In the genomic region with DNA sequence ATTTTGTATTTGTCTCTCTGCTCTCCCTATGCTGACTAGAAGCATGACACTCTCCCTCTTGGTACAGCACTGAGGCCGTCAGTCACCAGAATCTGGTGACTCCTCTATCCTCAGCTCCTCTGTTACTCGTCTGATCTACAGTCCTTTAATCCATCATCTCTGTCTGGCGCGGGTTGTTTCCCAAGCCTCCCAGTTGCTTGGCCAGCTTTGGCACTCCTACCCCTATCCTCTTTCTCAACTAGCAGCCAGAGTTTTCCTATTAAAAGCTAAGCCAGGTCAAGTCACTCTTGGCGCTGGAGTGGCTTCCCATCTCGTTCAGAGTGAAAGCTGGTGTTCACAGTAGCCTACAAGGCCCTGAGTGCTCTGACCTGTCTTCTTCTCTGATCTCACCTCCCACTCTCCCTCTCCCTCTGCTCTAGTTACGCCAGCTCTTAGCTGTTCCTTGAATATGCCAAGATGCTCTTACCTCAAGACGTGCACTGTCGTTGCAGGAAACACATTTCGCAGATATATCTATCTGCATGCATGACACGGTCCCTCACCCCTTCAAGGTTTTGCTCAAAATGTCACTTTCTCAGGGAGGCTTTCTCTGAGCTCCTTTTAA, we compare ENCODE assay signal across 27 cellular contexts. TPM values are rescaled to one million over a fixed set of nuclear protein-coding genes. Genes with fewer than 3 reads are reported as not detected.
DNase-seq lines count a peak whose midpoint lies in the region; ATAC-seq, FAIRE-seq and TF ChIP-seq lines count a peak whose summit lies in the region.
"Had no signal": no experiment of that assay in that cellular context is flagged by ENCODE, and none has a peak within 500 bp of the region (broad histone marks: within the 10 kb centered on the region; RNA-seq: fewer than 3 reads in every experiment).

No MANE protein-coding gene starts in this region.

- H3K27ac ChIP-seq in CD4-positive, alpha-beta T cell (ENCODE audit: low read depth, low read length): no peak overlapping the region
- H3K27ac ChIP-seq in CD8-positive, alpha-beta memory T cell (ENCODE audit: low read depth, low read length): no peak overlapping the region
- H3K27ac ChIP-seq in K562 (ENCODE audit: extremely low read depth, low read depth, low read length) (no peak overlapping the region), sigmoid colon (peak overlapping the region in 3 of 4 donors; percentile 73 to 83 (median 80)), adrenal gland (no peak overlapping the region)

- DNase-seq in CD4-positive, alpha-beta T cell: no peak
- DNase-seq in CD8-positive, alpha-beta memory T cell: no peak
- DNase-seq in K562 (ENCODE audit: extremely low read depth in 1 of 4, low spot score in 3 of 4) (no peak), sigmoid colon (peak; percentile 75), GM13976 (ENCODE audit: low spot score) (no peak), adrenal gland (no peak), NAMALWA (ENCODE audit: low spot score) (no peak)
- DNase-seq: activated B cell treated with CpG ODN at 0.5 μM for 24 hours; activated CD4-positive, alpha-beta memory T cell treated with anti-CD3 and anti-CD28 coated beads, Interleukin-2, amount 10 ng/mL, durations not matched to agents 7 days and 5 days; activated T-cell treated with anti-CD3 and anti-CD28 coated beads for 4 hours; dorsolateral prefrontal cortex; GDM1; GOT3; KBM-7; left cardiac atrium; MG63; NCI-H1417 treated with DMSO at 0.1 percent for 48 hours; NCI-H446; nucleus accumbens; OCI-M1; stimulated activated CD4-positive, alpha-beta T cell treated with anti-CD3 and anti-CD28 coated beads, Interleukin-2, amount 100 ng/mL, for 48 hours; T1000 had no signal

- H3K4me3 ChIP-seq in CD8-positive, alpha-beta memory T cell (ENCODE audit: low read length): no peak overlapping the region
- no peak overlapping the region for H3K4me3 ChIP-seq in K562
- no peak overlapping the region for H3K4me3 ChIP-seq in sigmoid colon
- no peak overlapping the region for H3K4me3 ChIP-seq in adrenal gland
- H3K4me3 ChIP-seq: dorsolateral prefrontal cortex, MG63, smooth muscle cell had no signal

- no peak for FAIRE-seq in K562 (lab: Jason Lieb, UNC)
- FAIRE-seq: endothelial cell of umbilical vein, GM18507 had no signal

- H3K9ac ChIP-seq in K562 (ENCODE audit: insufficient read depth in 1 of 2, low read depth in 2 of 2, low read length in 2 of 2): no peak overlapping the region; a peak in 1 of 4 replicates

- peak; percentile 43 for ATAC-seq in CD4-positive, alpha-beta T cell (ENCODE audit: poor library complexity)
- ATAC-seq in K562: peak; percentile 32; the same call in 2 of the 3 replicates
- ATAC-seq: Right ventricle myocardium inferior; stimulated activated effector memory CD8-positive, alpha-beta T cell treated with anti-CD3 and anti-CD28 coated beads, Interleukin-12 subunit alpha, Interleukin-12 subunit beta, amount 100 ng/mL, for 72 hours had no signal

- H3K27me3 Mint-ChIP-seq in CD4-positive, alpha-beta T cell: no peaks in the 10 kb centered on the region
- no peaks in the 10 kb centered on the region for H3K27me3 Mint-ChIP-seq in CD8-positive, alpha-beta memory T cell
- H3K27me3 Mint-ChIP-seq: activated B cell treated with CpG ODN at 0.5 μM for 24 hours; activated CD4-positive, alpha-beta memory T cell treated with anti-CD3 and anti-CD28 coated beads, Interleukin-2, amount 10 ng/mL, durations not matched to agents 7 days and 5 days had no signal

- no peak for TF ChIP-seq POLR2A in K562 (conservative IDR thresholded peaks at IDR 0.05)
- no peak for TF ChIP-seq POLR2A in sigmoid colon (IDR thresholded peaks at IDR 0.05)
- no peak for TF ChIP-seq POLR2A in adrenal gland (IDR thresholded peaks at IDR 0.05)

- H3K4me1 ChIP-seq in CD8-positive, alpha-beta memory T cell (ENCODE audit: insufficient read depth, low read length): peaks cover 22% of the 10 kb centered on the region
- H3K4me1 ChIP-seq in K562 (replicated peaks in 1 of 2; ENCODE audit: control insufficient read depth in 2 of 2, insufficient read depth in 2 of 2, low read length in 2 of 2) (peaks cover 0 to 6% of the 10 kb centered on the region in 2 experiments; a peak in 3 of 5 replicates), sigmoid colon (peaks cover 0 to 56% (median 47%) of the 10 kb centered on the region in 4 donors), adrenal gland (replicated peaks in 1 of 2) (peaks cover 0 to 5% of the 10 kb centered on the region in 2 donors)

- no peak overlapping the region for H2AFZ ChIP-seq in K562 (ENCODE audit: low read depth, low read length)

- CTCF ChIA-PET in CD4-positive, alpha-beta T cell (lab: Charles Lee): interaction anchor here (1.0 to 1.6 kb wide), 2 partner anchors 9 to 10 kb away, joined by 3 read pairs; no protein-coding TSS in a partner anchor
- CTCF ChIA-PET in CD8-positive, alpha-beta memory T cell (lab: Charles Lee): interaction anchor here (1.5 kb wide), 1 partner anchor 42 kb away, joined by 3 read pairs; no protein-coding TSS in a partner anchor
- CTCF ChIA-PET in K562 (lab: Yijun Ruan, JAX; ENCODE audit: low intra/inter-chr PET ratio): no interaction called here

- peaks cover 57% of the 10 kb centered on the region for H3K4me1 Mint-ChIP-seq in CD4-positive, alpha-beta T cell (ENCODE audit: low read depth)
- H3K4me1 Mint-ChIP-seq in CD8-positive, alpha-beta memory T cell: peaks cover 26 to 39% (median 37%) of the 10 kb centered on the region in 3 donors

- no peaks in the 10 kb centered on the region for H3K9me3 Mint-ChIP-seq in CD4-positive, alpha-beta T cell
- H3K9me3 Mint-ChIP-seq in CD8-positive, alpha-beta memory T cell: no peaks in the 10 kb centered on the region
- H3K9me3 Mint-ChIP-seq: activated B cell treated with CpG ODN at 0.5 μM for 24 hours; activated CD4-positive, alpha-beta memory T cell treated with anti-CD3 and anti-CD28 coated beads, Interleukin-2, amount 10 ng/mL, durations not matched to agents 7 days and 5 days; stimulated activated effector memory CD8-positive, alpha-beta T cell treated with anti-CD3 and anti-CD28 coated beads, Interleukin-12 subunit alpha, Interleukin-12 subunit beta, amount 100 ng/mL, for 72 hours had no signal

- POLR2A ChIA-PET in CD4-positive, alpha-beta T cell (lab: Charles Lee): interaction anchor here (0.7 to 3.4 kb wide), 5 partner anchors 10 to 42 kb away, joined by 3 to 16 read pairs (median 5); a partner anchor contains a TSS
- POLR2A ChIA-PET in CD8-positive, alpha-beta memory T cell (lab: Charles Lee): interaction anchor here (0.5 kb wide), 1 partner anchor 19 kb away, joined by 6 read pairs; no protein-coding TSS in a partner anchor
- POLR2A ChIA-PET in K562 (lab: Yijun Ruan, JAX): interaction anchor here (0.5 to 1.3 kb wide), 3 partner anchors 12 to 27 kb away, joined by 3 to 4 read pairs (median 3); no protein-coding TSS in a partner anchor

- in situ Hi-C loops in K562 (cut with MboI) (no loop called here), GM13976 (cut with MboI; ENCODE audit: low sequenced_read_pairs, unreplicated experiment) (no loop called here)

- TF ChIP-seq CTCF in CD4-positive, alpha-beta T cell (IDR thresholded peaks at IDR 0.05): no peak
- TF ChIP-seq CTCF in K562 (IDR thresholded peaks at IDR 0.05 in 2 of 3, conservative IDR thresholded peaks at IDR 0.05 in 1 of 3; ENCODE audit: insufficient read depth in 2 of 3, low read depth in 1 of 3, low read length in 3 of 3): no peak
- no peak for TF ChIP-seq CTCF in sigmoid colon (IDR thresholded peaks at IDR 0.05)
- no peak for TF ChIP-seq CTCF in GM13976 (IDR thresholded peaks at IDR 0.05; ENCODE audit: borderline replicate concordance, control extremely low read depth, extremely low read depth, insufficient read depth, missing control alignments)
- TF ChIP-seq CTCF in adrenal gland (IDR thresholded peaks at IDR 0.05): no peak

- no peak for TF ChIP-seq EP300 in K562 (IDR thresholded peaks at IDR 0.05; ENCODE audit: low read length)
- TF ChIP-seq EP300 in sigmoid colon (IDR thresholded peaks at IDR 0.05): no peak

- H4K20me1 ChIP-seq in K562 (replicated peaks; ENCODE audit: control insufficient read depth, insufficient read depth, low read length): no peaks in the 10 kb centered on the region

- intact Hi-C loops in CD4-positive, alpha-beta T cell (cut with DNase I, micrococcal nuclease): loop anchor here (2.0 to 5.0 kb wide), 2 partner anchors 40 to 42 kb away; a partner anchor contains a TSS
- intact Hi-C loops in K562 (cut with micrococcal nuclease) (no loop called here), sigmoid colon (cut with DNase I) (loop anchor here (5.0 kb wide), 1 partner anchor 40 kb away; a partner anchor contains a TSS), adrenal gland (cut with DNase I) (no loop called here)

- no TSS peak for BruUV-seq in K562 (replicated peaks; lab: Mats Ljungman, UMichigan)

- H3K27ac Mint-ChIP-seq in CD4-positive, alpha-beta T cell: peak overlapping the region; percentile 75
- peak overlapping the region in 5 of 8 donors; percentile 23 to 80 (median 32) for H3K27ac Mint-ChIP-seq in CD8-positive, alpha-beta memory T cell

- no peak for TF ChIP-seq RAD21 in K562 (CRISPR knock-in tag; conservative IDR thresholded peaks at IDR 0.05 in 1 of 2, IDR thresholded peaks at IDR 0.05 in 1 of 2)

- H3K36me3 Mint-ChIP-seq in CD4-positive, alpha-beta T cell (ENCODE audit: low read depth): peaks cover 7% of the 10 kb centered on the region
- H3K36me3 Mint-ChIP-seq in CD8-positive, alpha-beta memory T cell: peaks cover 2 to 5% (median 3%) of the 10 kb centered on the region in 3 donors
- H3K36me3 Mint-ChIP-seq: stimulated activated effector memory CD8-positive, alpha-beta T cell treated with anti-CD3 and anti-CD28 coated beads, Interleukin-12 subunit alpha, Interleukin-12 subunit beta, amount 100 ng/mL, for 72 hours had no signal

- WGBS in K562 (ENCODE audit: insufficient coverage, low coverage, missing lambda C conversion rate): 62% methylated on average over 11 of the region's 11 CpGs
- WGBS in sigmoid colon, 2 donors: 90 to 97% methylated on average over 11 of the region's 11 CpGs
- 91 to 95% (median 92%) methylated on average over 11 of the region's 11 CpGs for WGBS in adrenal gland, 4 donors

- no peaks in the 10 kb centered on the region for H3K79me2 ChIP-seq in K562 (ENCODE audit: control insufficient read depth, insufficient read depth, low read length)

- H3K4me2 ChIP-seq in K562 (ENCODE audit: insufficient read depth, low read length): no peak overlapping the region
- H3K4me2 ChIP-seq: smooth muscle cell had no signal

- H3K9me3 ChIP-seq in CD4-positive, alpha-beta T cell (ENCODE audit: control insufficient read depth, low read length): no peaks in the 10 kb centered on the region
- no peaks in the 10 kb centered on the region for H3K9me3 ChIP-seq in CD8-positive, alpha-beta memory T cell (ENCODE audit: low read length)
- H3K9me3 ChIP-seq in K562 (replicated peaks; ENCODE audit: control insufficient read depth, insufficient read depth, low read depth, low read length) (no peaks in the 10 kb centered on the region), sigmoid colon (no peaks in the 10 kb centered on the region), adrenal gland (replicated peaks in 1 of 3) (no peaks in the 10 kb centered on the region)
- H3K9me3 ChIP-seq: MG63 had no signal

- H3K27me3 ChIP-seq in CD4-positive, alpha-beta T cell (ENCODE audit: control insufficient read depth, insufficient read depth, low read length): no peaks in the 10 kb centered on the region
- no peaks in the 10 kb centered on the region for H3K27me3 ChIP-seq in CD8-positive, alpha-beta memory T cell (ENCODE audit: insufficient read depth, low read length, poor library complexity, severe bottlenecking)
- H3K27me3 ChIP-seq in K562 (ENCODE audit: control insufficient read depth in 2 of 2, insufficient read depth in 2 of 2, low read length in 2 of 2): no peaks in the 10 kb centered on the region
- no peaks in the 10 kb centered on the region for H3K27me3 ChIP-seq in sigmoid colon
- no peaks in the 10 kb centered on the region for H3K27me3 ChIP-seq in adrenal gland
- H3K27me3 ChIP-seq: dorsolateral prefrontal cortex, MG63 had no signal

- peak overlapping the region; percentile 12 for H3K4me3 Mint-ChIP-seq in CD4-positive, alpha-beta T cell
- peak overlapping the region in 1 of 7 donors; percentile 8 for H3K4me3 Mint-ChIP-seq in CD8-positive, alpha-beta memory T cell

- no peaks in the 10 kb centered on the region for H3K9me1 ChIP-seq in K562 (ENCODE audit: control insufficient read depth, insufficient read depth, low read length)

- H3K36me3 ChIP-seq in CD8-positive, alpha-beta memory T cell (ENCODE audit: insufficient read depth, low read length): no peaks in the 10 kb centered on the region
- H3K36me3 ChIP-seq in K562 (ENCODE audit: control insufficient read depth, insufficient read depth, low read length): no peaks in the 10 kb centered on the region; the same call in 2 of the 3 replicates
- H3K36me3 ChIP-seq in sigmoid colon: no peaks in the 10 kb centered on the region
- no peaks in the 10 kb centered on the region for H3K36me3 ChIP-seq in adrenal gland (replicated peaks in 1 of 2)
- H3K36me3 ChIP-seq: MG63 had no signal

RNA-seq across cellular contexts. Expression of a gene that starts 41.8 kb away (rescaled TPM):
- 10 to 100 TPM; 82.6 to 87.0 TPM for total RNA-seq in CD4-positive, alpha-beta T cell
- 10 to 100 TPM; 48.0 to 49.9 TPM for total RNA-seq in CD8-positive, alpha-beta memory T cell
- polyA plus RNA-seq in CD8-positive, alpha-beta memory T cell: 6.2 TPM
- total RNA-seq in K562 (2011; cell fraction: chromatin; rRNA removed; ENCODE audit: low replicate concordance): 113 and 384 TPM in 2 replicates
- 47.2 and 70.7 TPM in 2 replicates for total RNA-seq in K562 (2011; cell fraction: nucleolus; rRNA removed)
- 126 and 172 TPM in 2 replicates for total RNA-seq in K562 (2011; cell fraction: nucleoplasm; rRNA removed)
- total RNA-seq in K562 (2014; rRNA removed) (33.5 and 37.7 TPM in 2 replicates), K562 (2014; rRNA removed; fragmentation: Illumina TruSeq; extraction: Trizol) (57.3 and 62.1 TPM in 2 replicates), K562 (2015; rRNA removed; fragmentation: Illumina TruSeq; extraction: Trizol) (40.5 and 41.2 TPM in 2 replicates), K562 (2021) (67.4 and 74.0 TPM in 2 replicates), sigmoid colon (10 to 100 TPM; 47.8 to 79.8 (median 61.6) TPM), adrenal gland (10 to 100 TPM; 23.9 to 54.9 (median 41.9) TPM)
- polyA plus RNA-seq in K562 (2011; rRNA removed) (62.6 and 77.8 TPM in 2 replicates), K562 (2014; fragmentation: Illumina TruSeq; extraction: Trizol) (65.2 and 71.7 TPM in 2 replicates), K562 (2014; fragmentation: Nextera tagmentation; extraction: Ambion mirVana) (10 to 100 TPM; 24.3 to 33.3 TPM), K562 (2014; rRNA removed) (38.6 and 38.9 TPM in 2 replicates), sigmoid colon (10 to 100 TPM; 15.0 to 29.8 (median 16.0) TPM), adrenal gland (10 to 100 TPM; 25.3 to 42.7 (median 40.2) TPM)
- 31.1 and 50.2 TPM in 2 replicates for polyA plus RNA-seq in K562 (2011; cell fraction: cytosol; rRNA removed)
- polyA plus RNA-seq in K562 (2011; cell fraction: nucleus; rRNA removed): 47.7 and 75.2 TPM in 2 replicates
- polyA plus RNA-seq in K562 (2012): 36.4 and 43.1 TPM in 2 replicates
- 151 and 174 TPM in 2 replicates for polyA minus RNA-seq in K562 (2011; rRNA and poly(A)+ RNA removed)
- 46.1 and 66.5 TPM in 2 replicates for polyA minus RNA-seq in K562 (2011; cell fraction: cytosol; rRNA and poly(A)+ RNA removed)
- 48.1 and 83.7 TPM in 2 replicates for polyA minus RNA-seq in K562 (2011; cell fraction: nucleus; rRNA and poly(A)+ RNA removed)

Comparison
In these comparisons a context has a peak if more than half of its experiments do, and no peak if none do; other contexts are left out.
1. H3K27ac ChIP-seq: peak in sigmoid colon (3 of 4); none in CD4-positive, alpha-beta T cell (single experiment), CD8-positive, alpha-beta memory T cell (single experiment), K562 (single experiment) and adrenal gland (0 of 5).
2. intact Hi-C loops: an anchor here in CD4-positive, alpha-beta T cell (2.0 to 5.0 kb wide) and sigmoid colon (5.0 kb wide); none called in K562 and adrenal gland.